7 cellular contexts compared by ENCODE assay signal in genomic region chr5:171625646-171626045, GRCh38.
"Had no signal": no experiment of that assay in that cellular context is flagged by ENCODE, and none has a peak within 500 bp of the region (broad histone marks: within the 10 kb centered on the region; RNA-seq: fewer than 3 reads in every experiment).

No MANE protein-coding gene starts in this region.

- H3K4me1 ChIP-seq: HAP-1 had no signal

- H3K9ac ChIP-seq: KMS-11 had no signal

- H3K4me2 ChIP-seq: GM23338, KMS-11 had no signal

- H3K27ac ChIP-seq: KMS-11 had no signal

- ATAC-seq: GM23338, HCT116, K562 had no signal

- DNase-seq: HFFc6, IMR-90 had no signal

- H3K4me3 Mint-ChIP-seq: GM23338, HFFc6 had no signal

- H3K4me3 ChIP-seq: GM23338, HAP-1, K562 had no signal

- H3K27ac Mint-ChIP-seq: GM23338, HFFc6 had no signal

- H3K36me3 ChIP-seq: HAP-1 had no signal

- H3K9me3 Mint-ChIP-seq: HFFc6 had no signal

- H2AFZ ChIP-seq: GM23338 had no signal

- H3K9me3 ChIP-seq: HAP-1 had no signal
